ENCODE assay signal across 13 cellular contexts in genomic region chr3:40585381-40586016, GRCh38.
DNase-seq lines count a peak whose midpoint lies in the region; ATAC-seq and TF ChIP-seq lines count a peak whose summit lies in the region.
"Had no signal": no experiment of that assay in that cellular context is flagged by ENCODE, and none has a peak within 500 bp of the region (broad histone marks: within the 10 kb centered on the region; RNA-seq: fewer than 3 reads in every experiment).

No MANE protein-coding gene starts in this region.

- no peaks in the 10 kb centered on the region for H3K9me2 ChIP-seq in PC-3 (replicated peaks; ENCODE audit: low read length)

- H2BK5ac ChIP-seq in mesenchymal stem cell (ENCODE audit: low read depth, low read length, poor library complexity, severe bottlenecking), result no peak overlapping the region

- no peak overlapping the region for H3K27ac Mint-ChIP-seq in HFFc6

- no peak overlapping the region for H2BK15ac ChIP-seq in mesenchymal stem cell (ENCODE audit: low read depth, poor library complexity, severe bottlenecking)

- 76% methylated on average over 6 of the region's 6 CpGs for WGBS in mesenchymal stem cell

- no peak overlapping the region for H3K18ac ChIP-seq in mesenchymal stem cell (ENCODE audit: low read depth in 1 of 2, low read length in 2 of 2)

- H3K23ac ChIP-seq in mesenchymal stem cell (ENCODE audit: low read length in 2 of 2), result no peak overlapping the region

- no peak overlapping the region for H2BK12ac ChIP-seq in mesenchymal stem cell (ENCODE audit: low read length in 2 of 2)

- POLR2A ChIA-PET in PC-3 (lab: Charles Lee; ENCODE audit: unreplicated experiment), result no interaction called here

- H3K27me3 ChIP-seq in mesenchymal stem cell (ENCODE audit: control insufficient read depth in 1 of 2, insufficient read depth in 1 of 2, low read length in 2 of 2) (peaks cover 2 to 8% of the 10 kb centered on the region in 2 experiments), upper lobe of right lung (no peaks in the 10 kb centered on the region), PC-3 (ENCODE audit: low read length) (no peaks in the 10 kb centered on the region)

- peak; percentile 5 for DNase-seq in NCI-H2171 treated with DMSO at 0.1 percent for 48 hours (lab: John Stamatoyannopoulos, UW)
- DNase-seq in NCI-H2171 (lab: John Stamatoyannopoulos, UW), result no peak
- DNase-seq in mesenchymal stem cell, result no peak
- no peak for DNase-seq in upper lobe of right lung
- no peak for DNase-seq in PC-3
- DNase-seq in HFFc6, result no peak
- DNase-seq in activated CD4-positive, CD25-positive, alpha-beta regulatory T cell treated with anti-CD3 and anti-CD28 coated beads, Interleukin-2, amount 50 U/mL, for 72 hours, result no peak
- DNase-seq: activated CD4-positive, alpha-beta T cell treated with anti-CD3 and anti-CD28 coated beads for 1 hour; GF-D8; occipital lobe; stimulated activated CD4-positive, alpha-beta T cell treated with anti-CD3 and anti-CD28 coated beads, Interleukin-12 subunit alpha, Interleukin-12 subunit beta, amount 100 ng/mL, for 4 hours had no signal

- no peaks in the 10 kb centered on the region for H3K9me3 Mint-ChIP-seq in HFFc6

- no peak overlapping the region for H3K27ac ChIP-seq in mesenchymal stem cell (ENCODE audit: low read length, poor library complexity, severe bottlenecking)
- H3K27ac ChIP-seq in upper lobe of right lung, result no peak overlapping the region
- H3K27ac ChIP-seq in PC-3 (ENCODE audit: low read length), result no peak overlapping the region
- H3K27ac ChIP-seq: thoracic aorta had no signal

- no peak overlapping the region for H3K14ac ChIP-seq in mesenchymal stem cell (ENCODE audit: low read length in 2 of 2)

- no peak overlapping the region for H4K8ac ChIP-seq in mesenchymal stem cell (ENCODE audit: low read length)

- H4K20me1 ChIP-seq in PC-3 (ENCODE audit: low read length), result no peaks in the 10 kb centered on the region

- BruUV-seq in PC-3 (replicated peaks; lab: Mats Ljungman, UMichigan), result no TSS peak

- H3K4me1 ChIP-seq in mesenchymal stem cell (ENCODE audit: control insufficient read depth, insufficient read depth, low read depth, low read length) (peaks cover 8% of the 10 kb centered on the region), upper lobe of right lung (peaks cover 6% of the 10 kb centered on the region), PC-3 (ENCODE audit: insufficient read depth, low read length) (no peaks in the 10 kb centered on the region)

- peaks cover 16% of the 10 kb centered on the region for H3K27me3 Mint-ChIP-seq in HFFc6 (ENCODE audit: insufficient read depth)

- H3K79me1 ChIP-seq in mesenchymal stem cell (replicated peaks; ENCODE audit: low read length, poor library complexity, severe bottlenecking), result no peaks in the 10 kb centered on the region

- no peak overlapping the region for H3K4ac ChIP-seq in mesenchymal stem cell (ENCODE audit: low read depth in 1 of 2, low read length in 2 of 2)

- TF ChIP-seq CTCF in upper lobe of right lung (IDR thresholded peaks at IDR 0.05) (no peak), PC-3 (conservative IDR thresholded peaks at IDR 0.05; ENCODE audit: low read depth, low read length) (no peak), HFFc6 (IDR thresholded peaks at IDR 0.05) (no peak)

- no peak overlapping the region for H4K91ac ChIP-seq in mesenchymal stem cell (ENCODE audit: low read length)

- H3K79me2 ChIP-seq in PC-3 (ENCODE audit: low read length), result no peaks in the 10 kb centered on the region

- ATAC-seq in HG03432 (IDR thresholded peaks at IDR 0.05; ENCODE audit: unreplicated experiment) (peak; percentile 45), upper lobe of right lung (peak; percentile 5), PC-3 (no peak)

- peak overlapping the region; percentile 41 for H2AK5ac ChIP-seq in mesenchymal stem cell (ENCODE audit: low read length, severe bottlenecking)

- H3K4me3 ChIP-seq in mesenchymal stem cell (ENCODE audit: insufficient read depth in 1 of 2, low read depth in 1 of 2, low read length in 2 of 2), result peak overlapping the region in 1 of 2 experiments; percentile 63
- H3K4me3 ChIP-seq in upper lobe of right lung, result no peak overlapping the region
- H3K4me3 ChIP-seq in PC-3 (ENCODE audit: low read length), result no peak overlapping the region

- no peaks in the 10 kb centered on the region for H3K9me3 ChIP-seq in mesenchymal stem cell (ENCODE audit: control insufficient read depth, low read length)
- H3K9me3 ChIP-seq in upper lobe of right lung, result no peaks in the 10 kb centered on the region
- no peaks in the 10 kb centered on the region for H3K9me3 ChIP-seq in PC-3 (ENCODE audit: low read length)
- H3K9me3 ChIP-seq: thoracic aorta had no signal

- no peak overlapping the region for H2BK120ac ChIP-seq in mesenchymal stem cell (ENCODE audit: low read depth, low read length)

- peak overlapping the region; percentile 69 for H3K9ac ChIP-seq in mesenchymal stem cell (ENCODE audit: low read length)
- H3K9ac ChIP-seq in PC-3 (ENCODE audit: low read length), result no peak overlapping the region

- H3K36me3 ChIP-seq in mesenchymal stem cell (ENCODE audit: control insufficient read depth in 1 of 2, insufficient read depth in 2 of 2, low read depth in 1 of 2, low read length in 2 of 2) (no peaks in the 10 kb centered on the region), upper lobe of right lung (no peaks in the 10 kb centered on the region), PC-3 (ENCODE audit: low read depth, low read length) (no peaks in the 10 kb centered on the region)
- H3K36me3 ChIP-seq: thoracic aorta had no signal

- H3K36me3 Mint-ChIP-seq in HFFc6 (ENCODE audit: low read depth), result no peaks in the 10 kb centered on the region

- H3K4me1 Mint-ChIP-seq in HFFc6 (ENCODE audit: low read depth), result peaks cover 14% of the 10 kb centered on the region

- H3F3A ChIP-seq in PC-3 (ENCODE audit: low read length, unreplicated experiment), result no peaks in the 10 kb centered on the region

- intact Hi-C loops in upper lobe of right lung (cut with DNase I), result loop anchor here (10.0 kb wide), 1 partner anchor 619 kb away; no protein-coding TSS in a partner anchor
- intact Hi-C loops in PC-3 (cut with micrococcal nuclease), result no loop called here

- no peak overlapping the region; the same call in 1 of the 2 replicates for H3K4me3 Mint-ChIP-seq in HFFc6

- H2AFZ ChIP-seq in mesenchymal stem cell (ENCODE audit: low read depth, low read length) (no peak overlapping the region), PC-3 (ENCODE audit: low read length) (no peak overlapping the region)

- H3K4me2 ChIP-seq in mesenchymal stem cell (ENCODE audit: low read length, poor library complexity, severe bottlenecking) (no peak overlapping the region), PC-3 (ENCODE audit: low read length) (no peak overlapping the region)

- CTCF ChIA-PET in PC-3 (lab: Charles Lee), result no interaction called here
